Comparison of ENCODE assay signal across 19 cellular contexts in the genomic region with DNA sequence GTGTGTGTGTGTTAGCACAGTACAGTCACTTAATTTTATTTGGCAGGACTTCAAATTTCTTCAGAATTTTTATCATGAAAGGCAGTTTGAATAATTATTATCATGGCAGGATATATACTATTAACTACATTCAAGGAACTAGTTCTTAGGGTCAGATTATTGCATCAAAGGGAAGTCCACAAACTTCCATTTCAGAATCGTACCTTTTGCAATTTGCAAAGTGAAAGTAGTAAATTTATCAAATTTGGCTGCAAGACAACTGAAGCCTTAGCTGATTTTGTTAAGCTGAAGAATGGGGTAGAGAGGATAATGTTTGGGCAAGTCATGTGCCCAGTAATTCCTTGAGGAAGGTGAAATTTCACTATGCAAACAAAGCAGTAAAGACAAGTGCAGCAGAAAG.
"Had no signal": no experiment of that assay in that cellular context is flagged by ENCODE, and none has a peak within 500 bp of the region (broad histone marks: within the 10 kb centered on the region; RNA-seq: fewer than 3 reads in every experiment).

No MANE protein-coding gene starts in this region.

- H3K36me3 Mint-ChIP-seq: natural killer cell had no signal

- DNase-seq: activated B cell treated with CpG ODN at 0.5 μM for 24 hours; activated CD4-positive, alpha-beta T cell treated with anti-CD3 and anti-CD28 coated beads, Interleukin-2, amount 10 ng/mL, durations not matched to agents 24 days and 14 days; activated CD8-positive, alpha-beta memory T cell treated with anti-CD3 and anti-CD28 coated beads for 24 hours; activated naive CD4-positive, alpha-beta T cell treated with anti-CD3 and anti-CD28 coated beads, Interleukin-2, amount 50 U/mL, for 16 hours; amniotic stem cell; dermis blood vessel endothelial cell; erythroblast; immature natural killer cell; mucosa of descending colon; natural killer cell; nucleus accumbens; right cardiac atrium; small intestine; tibial artery had no signal

- H3K27me3 Mint-ChIP-seq: activated B cell treated with CpG ODN at 0.5 μM for 24 hours; activated CD4-positive, alpha-beta T cell treated with anti-CD3 and anti-CD28 coated beads, Interleukin-2, amount 10 ng/mL, durations not matched to agents 24 days and 14 days; activated T-helper 17 cell treated with anti-CD3 and anti-CD28 coated beads, Interleukin-2, amount 50 U/mL, for 72 hours; brain; central memory CD8-positive, alpha-beta T cell; progenitor cell of endocrine pancreas had no signal

- H3K27ac Mint-ChIP-seq: activated B cell treated with CpG ODN at 0.5 μM for 24 hours; activated CD4-positive, alpha-beta T cell treated with anti-CD3 and anti-CD28 coated beads, Interleukin-2, amount 10 ng/mL, durations not matched to agents 24 days and 14 days; activated T-helper 17 cell treated with anti-CD3 and anti-CD28 coated beads, Interleukin-2, amount 50 U/mL, for 72 hours; natural killer cell; progenitor cell of endocrine pancreas had no signal

- H3K9me3 Mint-ChIP-seq: activated B cell treated with CpG ODN at 0.5 μM for 24 hours; activated CD4-positive, alpha-beta T cell treated with anti-CD3 and anti-CD28 coated beads, Interleukin-2, amount 10 ng/mL, durations not matched to agents 24 days and 14 days; activated T-helper 17 cell treated with anti-CD3 and anti-CD28 coated beads, Interleukin-2, amount 50 U/mL, for 72 hours; brain; central memory CD8-positive, alpha-beta T cell; immature natural killer cell; natural killer cell had no signal

- H3K4me3 Mint-ChIP-seq: activated B cell treated with CpG ODN at 0.5 μM for 24 hours; activated CD4-positive, alpha-beta T cell treated with anti-CD3 and anti-CD28 coated beads, Interleukin-2, amount 10 ng/mL, durations not matched to agents 24 days and 14 days; activated T-helper 17 cell treated with anti-CD3 and anti-CD28 coated beads, Interleukin-2, amount 50 U/mL, for 72 hours; brain; central memory CD8-positive, alpha-beta T cell; immature natural killer cell; natural killer cell had no signal

- H3K27ac ChIP-seq: tibial artery had no signal

- H3K4me1 Mint-ChIP-seq: activated T-helper 17 cell treated with anti-CD3 and anti-CD28 coated beads, Interleukin-2, amount 50 U/mL, for 72 hours; central memory CD8-positive, alpha-beta T cell had no signal

- ATAC-seq: activated T-helper 17 cell treated with anti-CD3 and anti-CD28 coated beads, Interleukin-2, amount 50 U/mL, for 72 hours; mucosa of descending colon; natural killer cell; right cardiac atrium had no signal

- H3K9me3 ChIP-seq: mucosa of descending colon, tibial artery had no signal

- H3K4me3 ChIP-seq: lung, mucosa of descending colon, tibial artery had no signal

- H3K27me3 ChIP-seq: tibial artery had no signal
